ENCODE assay signal across 13 cellular contexts in genomic region chr10:131790021-131790420, GRCh38.
A peak's percentile ranks its signal among the peaks of the same experiment; 100 is the strongest.
DNase-seq lines count a peak whose midpoint lies in the region; TF ChIP-seq lines count a peak whose summit lies in the region.
"Had no signal": no experiment of that assay in that cellular context is flagged by ENCODE, and none has a peak within 500 bp of the region (broad histone marks: within the 10 kb centered on the region; RNA-seq: fewer than 3 reads in every experiment).

No MANE protein-coding gene starts in this region.

- TF ChIP-seq CTCF in H9 (conservative IDR thresholded peaks at IDR 0.05), result no peak

- H2BK20ac ChIP-seq in H9 (ENCODE audit: low read depth, low read length, poor library complexity, severe bottlenecking), result no peak overlapping the region

- no peaks in the 10 kb centered on the region for H3K4me1 Mint-ChIP-seq in activated CD4-positive, alpha-beta T cell treated with anti-CD3 and anti-CD28 coated beads, Interleukin-2, amount 10 ng/mL, durations not matched to agents 7 days and 5 days
- H3K4me1 Mint-ChIP-seq in H9, result peaks cover 13 to 16% of the 10 kb centered on the region in 2 experiments
- no peaks in the 10 kb centered on the region for H3K4me1 Mint-ChIP-seq in activated T-cell treated with anti-CD3 and anti-CD28 coated beads, Interleukin-2, amount 50 U/mL, for 24 hours (ENCODE audit: low read depth)

- no peaks in the 10 kb centered on the region for H3K27me3 ChIP-seq in H9 (ENCODE audit: insufficient read depth, low read length)
- H3K27me3 ChIP-seq: hepatocyte had no signal

- no peaks in the 10 kb centered on the region for H3K23me2 ChIP-seq in H9 (ENCODE audit: insufficient read length, low read depth, low read length, poor library complexity, severe bottlenecking)

- H3K9ac ChIP-seq in H9 (ENCODE audit: extremely low read depth, insufficient read length, low read length), result no peak overlapping the region

- H3K27ac Mint-ChIP-seq in activated CD4-positive, alpha-beta T cell treated with anti-CD3 and anti-CD28 coated beads, Interleukin-2, amount 10 ng/mL, durations not matched to agents 7 days and 5 days, result no peak overlapping the region
- H3K27ac Mint-ChIP-seq in H9, result no peak overlapping the region
- H3K27ac Mint-ChIP-seq in activated T-cell treated with anti-CD3 and anti-CD28 coated beads, Interleukin-2, amount 50 U/mL, for 24 hours, result no peak overlapping the region
- H3K27ac Mint-ChIP-seq: T-helper 1 cell treated with Interleukin-12 subunit alpha and Interleukin-12 subunit beta and Interleukin-4 antibody, amounts not matched to agents 30 μg/mL and 1 μg/mL, for 36 hours had no signal

- H3T11ph ChIP-seq in H9 (ENCODE audit: low read length), result no peak overlapping the region

- H3K4me2 ChIP-seq in H9 (ENCODE audit: insufficient read depth, insufficient read length, low read length), result no peak overlapping the region
- H3K4me2 ChIP-seq: hepatocyte had no signal

- H3K18ac ChIP-seq in H9 (ENCODE audit: insufficient read length, low read depth, low read length), result no peak overlapping the region

- peaks cover 3% of the 10 kb centered on the region for H3K27me3 Mint-ChIP-seq in activated CD4-positive, alpha-beta T cell treated with anti-CD3 and anti-CD28 coated beads, Interleukin-2, amount 10 ng/mL, durations not matched to agents 7 days and 5 days
- peaks cover 1% of the 10 kb centered on the region; the same call in 1 of the 2 replicates for H3K27me3 Mint-ChIP-seq in H9 (ENCODE audit: low read depth)
- peaks cover 31% of the 10 kb centered on the region for H3K27me3 Mint-ChIP-seq in activated T-cell treated with anti-CD3 and anti-CD28 coated beads, Interleukin-2, amount 50 U/mL, for 24 hours

- H2BK120ac ChIP-seq in H9 (ENCODE audit: low read depth, low read length, poor library complexity, severe bottlenecking), result no peak overlapping the region

- no peak overlapping the region for H3K27ac ChIP-seq in H9 (ENCODE audit: insufficient read length, low read depth, low read length)
- H3K27ac ChIP-seq: hepatocyte had no signal

- CTCF ChIA-PET in activated CD4-positive, alpha-beta T cell treated with anti-CD3 and anti-CD28 coated beads, Interleukin-2, amount 10 ng/mL, durations not matched to agents 7 days and 5 days (lab: Charles Lee), result no interaction called here

- no peak overlapping the region for H3K56ac ChIP-seq in H9 (ENCODE audit: insufficient read length, low read depth, low read length)

- no peak overlapping the region for H3K4ac ChIP-seq in H9 (ENCODE audit: low read depth, low read length)

- no peak overlapping the region for H2BK5ac ChIP-seq in H9 (ENCODE audit: insufficient read length, low read length)

- no peaks in the 10 kb centered on the region for H3K79me2 ChIP-seq in H9 (ENCODE audit: insufficient read depth, low read length)
- H3K79me2 ChIP-seq: hepatocyte had no signal

- POLR2A ChIA-PET in activated CD4-positive, alpha-beta T cell treated with anti-CD3 and anti-CD28 coated beads, Interleukin-2, amount 10 ng/mL, durations not matched to agents 7 days and 5 days (lab: Charles Lee), result no interaction called here

- H3K36me3 Mint-ChIP-seq in activated CD4-positive, alpha-beta T cell treated with anti-CD3 and anti-CD28 coated beads, Interleukin-2, amount 10 ng/mL, durations not matched to agents 7 days and 5 days (ENCODE audit: low read depth), result no peaks in the 10 kb centered on the region
- H3K36me3 Mint-ChIP-seq in H9 (ENCODE audit: insufficient read depth in 1 of 3, low read depth in 3 of 3), result peaks cover 0 to 18% (median 3%) of the 10 kb centered on the region in 3 experiments; a peak in 3 of 7 replicates
- no peaks in the 10 kb centered on the region for H3K36me3 Mint-ChIP-seq in activated T-cell treated with anti-CD3 and anti-CD28 coated beads, Interleukin-2, amount 50 U/mL, for 24 hours (ENCODE audit: low read depth)

- no CpG with 5 or more reads among the region's 4 CpGs for WGBS in H9 (ENCODE audit: extremely low coverage, insufficient read length, low lambda C conversion rate)

- H2BK12ac ChIP-seq in H9 (ENCODE audit: insufficient read length, low read depth, low read length), result no peak overlapping the region

- DNase-seq in activated CD4-positive, alpha-beta T cell treated with anti-CD3 and anti-CD28 coated beads for 24 hours (ENCODE audit: low read depth in 2 of 2), result peak; percentile 7 to 26
- no peak for DNase-seq in activated CD4-positive, alpha-beta T cell treated with anti-CD3 and anti-CD28 coated beads, Interleukin-2, amount 10 ng/mL, durations not matched to agents 7 days and 5 days
- peak; percentile 45 for DNase-seq in H9
- DNase-seq in activated T-cell treated with anti-CD3 and anti-CD28 coated beads, Interleukin-2, amount 50 U/mL, for 24 hours, result peak; percentile 36
- peak; percentile 68 for DNase-seq in stimulated activated CD4-positive, alpha-beta T cell treated with anti-CD3 and anti-CD28 coated beads, Interleukin-1b, Interleukin-23, amount 100 ng/mL, for 48 hours
- no peak for DNase-seq in germinal center (ENCODE audit: low spot score)
- DNase-seq in KG1 (lab: John Stamatoyannopoulos, UW), result no peak
- no peak for DNase-seq in Kasumi-1 (lab: John Stamatoyannopoulos, UW)
- DNase-seq: mesenchymal stem cell, NCI-H1092 treated with DMSO at 0.1 percent for 48 hours, trophoblast cell had no signal

- H2AK5ac ChIP-seq in H9 (ENCODE audit: insufficient read length, low read length), result no peak overlapping the region

- H4K5ac ChIP-seq in H9 (ENCODE audit: insufficient read length, low read depth, low read length), result no peak overlapping the region

- no peak overlapping the region for H2AFZ ChIP-seq in H9 (ENCODE audit: low read length)
- H2AFZ ChIP-seq: hepatocyte had no signal

- H2BK15ac ChIP-seq in H9 (ENCODE audit: low read depth, low read length), result no peak overlapping the region

- no peaks in the 10 kb centered on the region for H4K20me1 ChIP-seq in H9 (ENCODE audit: control insufficient read depth, insufficient read depth, insufficient read length)

- H4K91ac ChIP-seq in H9 (ENCODE audit: insufficient read length, low read depth, low read length), result no peak overlapping the region

- no peak overlapping the region for H3K23ac ChIP-seq in H9 (ENCODE audit: insufficient read length, low read depth, low read length)

- H3K9me3 ChIP-seq in H9 (ENCODE audit: control insufficient read depth, low read depth, low read length), result peaks cover 6% of the 10 kb centered on the region

- no peaks in the 10 kb centered on the region for H3K79me1 ChIP-seq in H9 (ENCODE audit: insufficient read depth, low read depth, low read length, poor library complexity, severe bottlenecking)

- no peak overlapping the region for H3K4me3 Mint-ChIP-seq in activated CD4-positive, alpha-beta T cell treated with anti-CD3 and anti-CD28 coated beads, Interleukin-2, amount 10 ng/mL, durations not matched to agents 7 days and 5 days
- no peak overlapping the region for H3K4me3 Mint-ChIP-seq in H9
- H3K4me3 Mint-ChIP-seq in activated T-cell treated with anti-CD3 and anti-CD28 coated beads, Interleukin-2, amount 50 U/mL, for 24 hours, result no peak overlapping the region
- H3K4me3 Mint-ChIP-seq: T-helper 1 cell treated with Interleukin-12 subunit alpha and Interleukin-12 subunit beta and Interleukin-4 antibody, amounts not matched to agents 30 μg/mL and 1 μg/mL, for 36 hours had no signal

- no peaks in the 10 kb centered on the region for H3K9me3 Mint-ChIP-seq in activated CD4-positive, alpha-beta T cell treated with anti-CD3 and anti-CD28 coated beads, Interleukin-2, amount 10 ng/mL, durations not matched to agents 7 days and 5 days
- peaks cover 11 to 18% of the 10 kb centered on the region in 2 experiments for H3K9me3 Mint-ChIP-seq in H9
- H3K9me3 Mint-ChIP-seq in activated T-cell treated with anti-CD3 and anti-CD28 coated beads, Interleukin-2, amount 50 U/mL, for 24 hours, result no peaks in the 10 kb centered on the region
- H3K9me3 Mint-ChIP-seq: T-helper 1 cell treated with Interleukin-12 subunit alpha and Interleukin-12 subunit beta and Interleukin-4 antibody, amounts not matched to agents 30 μg/mL and 1 μg/mL, for 36 hours had no signal

- H4K8ac ChIP-seq in H9 (replicated peaks; ENCODE audit: insufficient read length, low read depth, low read length), result no peak overlapping the region

- no peak overlapping the region for H3K14ac ChIP-seq in H9 (ENCODE audit: insufficient read depth, low read length)

- peaks cover 5% of the 10 kb centered on the region; the same call in 1 of the 2 replicates for H3K4me1 ChIP-seq in H9 (ENCODE audit: insufficient read depth, low read length)

Comparison
In these comparisons a context has a peak if more than half of its experiments do, and no peak if none do; other contexts are left out.
1. DNase-seq: peak in activated CD4-positive, alpha-beta T cell treated with anti-CD3 and anti-CD28 coated beads for 24 hours (2 of 2), H9 (single experiment), activated T-cell treated with anti-CD3 and anti-CD28 coated beads, Interleukin-2, amount 50 U/mL, for 24 hours (single experiment) and stimulated activated CD4-positive, alpha-beta T cell treated with anti-CD3 and anti-CD28 coated beads, Interleukin-1b, Interleukin-23, amount 100 ng/mL, for 48 hours (single experiment); none in activated CD4-positive, alpha-beta T cell treated with anti-CD3 and anti-CD28 coated beads, Interleukin-2, amount 10 ng/mL, durations not matched to agents 7 days and 5 days (single experiment), germinal center (single experiment), KG1 (single experiment) and Kasumi-1 (0 of 2).